In genomic region chr2:171406044-171406443, GRCh38 we compare ENCODE assay signal across 17 cellular contexts. TPM values are rescaled to one million over a fixed set of nuclear protein-coding genes. Genes with fewer than 3 reads are reported as not detected.
A peak's percentile ranks its signal among the peaks of the same experiment; 100 is the strongest.
DNase-seq lines count a peak whose midpoint lies in the region; ATAC-seq and TF ChIP-seq lines count a peak whose summit lies in the region.
"Had no signal": no experiment of that assay in that cellular context is flagged by ENCODE, and none has a peak within 500 bp of the region (broad histone marks: within the 10 kb centered on the region; RNA-seq: fewer than 3 reads in every experiment).

No MANE protein-coding gene starts in this region.

- dilution Hi-C loops in IMR-90 (cut with HindIII; ENCODE audit: low sequenced_read_pairs, unreplicated experiment): no loop called here

- no TSS peak for BruUV-seq in IMR-90 (replicated peaks; lab: Mats Ljungman, UMichigan)

- H3K27me3 ChIP-seq in DOHH2 (ENCODE audit: control insufficient read depth, low read length) (no peaks in the 10 kb centered on the region), IMR-90 (ENCODE audit: control insufficient read depth, insufficient read depth, low read length) (no peaks in the 10 kb centered on the region), hepatocyte (no peaks in the 10 kb centered on the region)

- peaks cover 8% of the 10 kb centered on the region for H3K9me3 ChIP-seq in DOHH2 (ENCODE audit: control insufficient read depth, insufficient read depth, low read length)
- no peaks in the 10 kb centered on the region for H3K9me3 ChIP-seq in IMR-90 (ENCODE audit: control insufficient read depth, insufficient read depth, low read length)
- no peaks in the 10 kb centered on the region for H3K9me3 ChIP-seq in hepatocyte (ENCODE audit: low read depth)

- peaks cover 3% of the 10 kb centered on the region for H3K9me1 ChIP-seq in IMR-90 (ENCODE audit: insufficient read depth, low read length)

- 0 out of 3 replicates have a peak overlapping the region, but pooled peaks have one; percentile 40 for H2BK15ac ChIP-seq in IMR-90 (ENCODE audit: low read depth, low read length)

- DNase-seq in IMR-90 (no peak), NOMO-1 treated with dmso at 0.1 percent for 144 hours (lab: John Stamatoyannopoulos, UW; ENCODE audit: unreplicated experiment) (no peak), hepatocyte (ENCODE audit: low spot score) (no peak)
- no peak for DNase-seq in central memory CD4-positive, alpha-beta T cell
- DNase-seq in activated CD4-positive, alpha-beta T cell treated with anti-CD3 and anti-CD28 coated beads for 48 hours: no peak
- DNase-seq: activated CD4-positive, alpha-beta T cell treated with anti-CD3 and anti-CD28 coated beads, Interleukin-2, amount 10 ng/mL, durations not matched to agents 24 days and 14 days; activated naive CD4-positive, alpha-beta T cell treated with anti-CD3 and anti-CD28 coated beads for 36 hours; DMS 273 treated with DMSO at 0.1 percent for 48 hours; islet precursor cell; NCI-H1105; NCI-H526; SW 1271 had no signal

- ATAC-seq in GM19438 (IDR thresholded peaks at IDR 0.05; ENCODE audit: low read depth, unreplicated experiment): peak; percentile 51
- peak; percentile 49 for ATAC-seq in HG02884 (IDR thresholded peaks at IDR 0.05; ENCODE audit: unreplicated experiment)
- ATAC-seq in IMR-90 (ENCODE audit: low read depth): no peak
- ATAC-seq: A549 had no signal

- no peak overlapping the region for H3K56ac ChIP-seq in IMR-90 (ENCODE audit: extremely low read depth, insufficient read depth, low read length)

- intact Hi-C loops in IMR-90 (cut with micrococcal nuclease): no loop called here

- H3K4me3 ChIP-seq in DOHH2 (ENCODE audit: low read length) (peak overlapping the region; percentile 37), IMR-90 (ENCODE audit: insufficient read depth, low read depth, low read length) (no peak overlapping the region), hepatocyte (no peak overlapping the region)
- H3K4me3 ChIP-seq: A549 had no signal

- no peak overlapping the region for H4K91ac ChIP-seq in IMR-90 (ENCODE audit: insufficient read depth, low read depth, low read length)

- no peaks in the 10 kb centered on the region for H3F3A ChIP-seq in DOHH2 (ENCODE audit: control insufficient read depth, insufficient read depth)

- no peak overlapping the region for H2AK9ac ChIP-seq in IMR-90 (replicated peaks; ENCODE audit: low read depth, low read length, poor library complexity)

- peak overlapping the region; percentile 39; the same call in 1 of the 2 replicates for H2BK20ac ChIP-seq in IMR-90 (ENCODE audit: low read depth, low read length)

- no peak overlapping the region for H3K9ac ChIP-seq in IMR-90 (ENCODE audit: low read depth, low read length)

- no peak overlapping the region for H3K18ac ChIP-seq in IMR-90 (ENCODE audit: low read depth, low read length)

- H2AFZ ChIP-seq in IMR-90 (replicated peaks; ENCODE audit: low read length, poor library complexity) (no peak overlapping the region), hepatocyte (no peak overlapping the region)

- H3K14ac ChIP-seq in IMR-90 (replicated peaks; ENCODE audit: low read depth, low read length): no peak overlapping the region

- TF ChIP-seq RAD21 in IMR-90 (IDR thresholded peaks at IDR 0.05; ENCODE audit: low read length): no peak

- WGBS in IMR-90 (ENCODE audit: extremely low coverage in 2 of 2, insufficient read length in 1 of 2), 2 experiments: no CpG with 5 or more reads among the region's 1 CpG
- WGBS in hepatocyte (ENCODE audit: low lambda C conversion rate, missing lambda C conversion rate): 100% methylated on average over 1 of the region's 1 CpG

- H3K9me2 ChIP-seq in DOHH2 (replicated peaks; ENCODE audit: control insufficient read depth, low read length): no peaks in the 10 kb centered on the region
- no peaks in the 10 kb centered on the region for H3K9me2 ChIP-seq in hepatocyte (replicated peaks; ENCODE audit: insufficient read depth)

- POLR2A ChIA-PET in IMR-90 (lab: Charles Lee; ENCODE audit: unreplicated experiment): no interaction called here

- no peak overlapping the region for H3K4ac ChIP-seq in IMR-90 (ENCODE audit: low read depth, low read length)

- no peak overlapping the region for H2BK5ac ChIP-seq in IMR-90 (ENCODE audit: low read depth, low read length, poor library complexity, severe bottlenecking)

- H4K5ac ChIP-seq in IMR-90 (ENCODE audit: low read depth, low read length): no peak overlapping the region

- CTCF ChIA-PET in IMR-90 (lab: Yijun Ruan, JAX): interaction anchor here (1.2 to 1.3 kb wide), 2 partner anchors 10 to 88 kb away, joined by 4 to 6 read pairs; no protein-coding TSS in a partner anchor

- H4K8ac ChIP-seq in IMR-90 (ENCODE audit: low read depth in 2 of 2, low read length in 2 of 2): no peak overlapping the region

- H3K79me2 ChIP-seq in DOHH2 (ENCODE audit: control insufficient read depth, low read length): peaks cover 32% of the 10 kb centered on the region
- peaks cover 40% of the 10 kb centered on the region for H3K79me2 ChIP-seq in hepatocyte

- H2BK120ac ChIP-seq in IMR-90 (ENCODE audit: low read depth, low read length): no peak overlapping the region

- H3K27ac ChIP-seq in DOHH2 (ENCODE audit: low read depth, low read length): peak overlapping the region; percentile 51
- H3K27ac ChIP-seq in IMR-90 (ENCODE audit: insufficient read depth, low read length): no peak overlapping the region
- H3K27ac ChIP-seq in hepatocyte: no peak overlapping the region
- H3K27ac ChIP-seq: A549, HL-60 had no signal

- no peak for TF ChIP-seq CTCF in DOHH2 (IDR thresholded peaks at IDR 0.05; ENCODE audit: low read depth, low read length, poor library complexity, severe bottlenecking)
- no peak for TF ChIP-seq CTCF in IMR-90 (conservative IDR thresholded peaks at IDR 0.05; ENCODE audit: low read depth, low read length)
- TF ChIP-seq CTCF in hepatocyte (IDR thresholded peaks at IDR 0.05; ENCODE audit: poor library complexity): no peak

- no peak overlapping the region for H2AK5ac ChIP-seq in IMR-90 (ENCODE audit: low read depth, low read length)

- H3K79me1 ChIP-seq in IMR-90 (ENCODE audit: low read depth in 1 of 2, low read length in 2 of 2): peaks cover 22 to 26% of the 10 kb centered on the region in 2 experiments; a peak in 2 of 4 replicates

- TF ChIP-seq POLR2A in IMR-90 (IDR thresholded peaks at IDR 0.05; ENCODE audit: low read depth, low read length): no peak

- peak overlapping the region; percentile 49 for H3K4me2 ChIP-seq in DOHH2 (ENCODE audit: low read length)
- H3K4me2 ChIP-seq in IMR-90 (ENCODE audit: low read depth, low read length): no peak overlapping the region
- H3K4me2 ChIP-seq in hepatocyte: no peak overlapping the region
- H3K4me2 ChIP-seq: A549 had no signal

- in situ Hi-C loops in IMR-90 (cut with MboI; ENCODE audit: low sequenced_read_pairs): no loop called here

- H3K23ac ChIP-seq in IMR-90 (ENCODE audit: low read depth, low read length): no peak overlapping the region

- H3K4me1 ChIP-seq in DOHH2 (ENCODE audit: control insufficient read depth, low read length) (peaks cover 32% of the 10 kb centered on the region), IMR-90 (ENCODE audit: control insufficient read depth, insufficient read depth, low read length) (peaks cover 11% of the 10 kb centered on the region), hepatocyte (ENCODE audit: insufficient read depth) (peaks cover 13% of the 10 kb centered on the region)

- H3K36me3 ChIP-seq in DOHH2 (ENCODE audit: control insufficient read depth, low read length) (no peaks in the 10 kb centered on the region), IMR-90 (ENCODE audit: control insufficient read depth, insufficient read depth, low read length) (no peaks in the 10 kb centered on the region), hepatocyte (replicated peaks; ENCODE audit: insufficient read depth, low read depth) (no peaks in the 10 kb centered on the region)

- no peaks in the 10 kb centered on the region for H4K20me1 ChIP-seq in DOHH2 (ENCODE audit: control insufficient read depth, insufficient read depth, low read depth, low read length)
- H4K20me1 ChIP-seq in IMR-90 (ENCODE audit: insufficient read depth, low read length): no peaks in the 10 kb centered on the region
- no peaks in the 10 kb centered on the region for H4K20me1 ChIP-seq in hepatocyte (ENCODE audit: insufficient read depth, poor library complexity, severe bottlenecking)

TF ChIP-seq in IMR-90, 13 proteins besides CTCF, POLR2A, EP300 and RAD21 (continues in another document):
- TF ChIP-seq MXI1 (IDR thresholded peaks at IDR 0.05; ENCODE audit: borderline replicate concordance, low read depth, low read length) (no peak), CEBPB (IDR thresholded peaks at IDR 0.05; ENCODE audit: low read depth, low read length) (no peak), SMC3 (IDR thresholded peaks at IDR 0.05; ENCODE audit: low read depth, low read length) (no peak), RCOR1 (IDR thresholded peaks at IDR 0.05; ENCODE audit: insufficient replicate concordance, low read length) (no peak), MAZ (IDR thresholded peaks at IDR 0.05; ENCODE audit: borderline replicate concordance, low read depth, low read length) (no peak)
- TF ChIP-seq, protein P1, sequence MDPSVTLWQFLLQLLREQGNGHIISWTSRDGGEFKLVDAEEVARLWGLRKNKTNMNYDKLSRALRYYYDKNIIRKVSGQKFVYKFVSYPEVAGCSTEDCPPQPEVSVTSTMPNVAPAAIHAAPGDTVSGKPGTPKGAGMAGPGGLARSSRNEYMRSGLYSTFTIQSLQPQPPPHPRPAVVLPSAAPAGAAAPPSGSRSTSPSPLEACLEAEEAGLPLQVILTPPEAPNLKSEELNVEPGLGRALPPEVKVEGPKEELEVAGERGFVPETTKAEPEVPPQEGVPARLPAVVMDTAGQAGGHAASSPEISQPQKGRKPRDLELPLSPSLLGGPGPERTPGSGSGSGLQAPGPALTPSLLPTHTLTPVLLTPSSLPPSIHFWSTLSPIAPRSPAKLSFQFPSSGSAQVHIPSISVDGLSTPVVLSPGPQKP (IDR thresholded peaks at IDR 0.05; ENCODE audit: borderline replicate concordance, low read depth, low read length): no peak

RNA-seq across cellular contexts. Expression of gene METTL8, which starts 27.7 kb away (rescaled TPM):
- total RNA-seq in IMR-90 (2012; rRNA removed) (10.6 and 20.0 TPM in 2 replicates), hepatocyte (30.5 and 31.9 TPM in 2 replicates)
- polyA plus RNA-seq in IMR-90 (2012; rRNA removed) (6.4 and 6.9 TPM in 2 replicates), hepatocyte (15.2 and 16.8 TPM in 2 replicates)
- 2.0 and 4.4 TPM in 2 replicates for polyA plus RNA-seq in IMR-90 (2012; cell fraction: cytosol; rRNA removed)
- 1.8 and 5.5 TPM in 2 replicates for polyA plus RNA-seq in IMR-90 (2012; cell fraction: nucleus; rRNA removed; ENCODE audit: low replicate concordance)

RNA-seq across cellular contexts. Expression of gene DCAF17, which starts 28.0 kb away (rescaled TPM):
- total RNA-seq in IMR-90 (2012; rRNA removed) (13.1 and 22.8 TPM in 2 replicates), hepatocyte (12.0 and 14.2 TPM in 2 replicates)
- polyA plus RNA-seq in IMR-90 (2012; rRNA removed) (5.0 and 6.7 TPM in 2 replicates), hepatocyte (2.7 and 6.1 TPM in 2 replicates)
- 0.98 and 1.5 TPM in 2 replicates for polyA plus RNA-seq in IMR-90 (2012; cell fraction: cytosol; rRNA removed)
- 1.9 and 10.9 TPM in 2 replicates for polyA plus RNA-seq in IMR-90 (2012; cell fraction: nucleus; rRNA removed; ENCODE audit: low replicate concordance)
